Comparison of ENCODE assay signal across 10 cellular contexts in the genomic region with DNA sequence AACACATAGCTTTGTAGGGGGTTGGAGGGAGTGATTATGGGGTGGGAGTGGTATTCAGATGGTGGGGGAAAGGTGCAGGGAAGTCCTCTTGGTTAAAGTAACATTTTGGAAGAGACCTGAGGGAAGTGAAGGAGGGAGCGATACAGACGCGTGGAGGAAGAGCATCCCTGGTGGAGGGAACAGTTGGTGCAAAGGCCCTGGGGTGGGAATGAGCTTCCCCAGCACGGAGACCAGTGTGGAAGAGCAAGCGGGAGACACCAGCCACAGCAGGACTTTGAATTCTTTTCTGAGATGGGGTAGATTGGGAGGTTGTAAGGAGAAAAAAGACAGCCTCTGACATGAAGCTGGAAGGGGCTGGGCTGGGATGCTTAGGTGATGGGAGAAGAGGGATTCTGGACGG. TPM values are rescaled to one million over a fixed set of nuclear protein-coding genes. Genes with fewer than 3 reads are reported as not detected.
DNase-seq lines count a peak whose midpoint lies in the region; ATAC-seq and TF ChIP-seq lines count a peak whose summit lies in the region.
"Had no signal": no experiment of that assay in that cellular context is flagged by ENCODE, and none has a peak within 500 bp of the region (broad histone marks: within the 10 kb centered on the region; RNA-seq: fewer than 3 reads in every experiment).

No MANE protein-coding gene starts in this region.

- DNase-seq in heart right ventricle: no peak
- DNase-seq in left cardiac atrium: no peak
- DNase-seq in caudate nucleus (lab: John Stamatoyannopoulos, UW): no peak
- no peak for DNase-seq in uterus
- DNase-seq in NCI-H2107 treated with DMSO at 0.1 percent for 48 hours (lab: John Stamatoyannopoulos, UW; ENCODE audit: unreplicated experiment): no peak
- DNase-seq in NCI-H1105 (lab: John Stamatoyannopoulos, UW): no peak
- no peak for DNase-seq in stimulated activated CD4-positive, alpha-beta T cell treated with anti-CD3 and anti-CD28 coated beads, Interleukin-1b, Interleukin-23, amount 100 ng/mL, for 48 hours
- DNase-seq: NCI-H2081 treated with DMSO at 0.1 percent for 48 hours had no signal

- H3K4me1 ChIP-seq in heart right ventricle (peaks cover 68 to 100% (median 94%) of the 10 kb centered on the region in 9 donors), muscle layer of duodenum (ENCODE audit: control insufficient read depth in 1 of 2, insufficient read depth in 2 of 2, low read length in 2 of 2) (peaks cover 17 to 59% of the 10 kb centered on the region in 2 donors), uterus (peaks cover 8 to 22% of the 10 kb centered on the region in 2 donors)

- 87% methylated on average over 6 of the region's 6 CpGs for WGBS in heart right ventricle, 2 donors

- TF ChIP-seq POLR2A in uterus (IDR thresholded peaks at IDR 0.05): no peak

- H3K9me3 ChIP-seq in heart right ventricle (no peaks in the 10 kb centered on the region), muscle layer of duodenum (ENCODE audit: control insufficient read depth in 1 of 2, low read length in 2 of 2) (no peaks in the 10 kb centered on the region), uterus (no peaks in the 10 kb centered on the region)

- H3K27me3 ChIP-seq in heart right ventricle: peaks cover 0 to 4% (median 0%) of the 10 kb centered on the region in 7 donors
- no peaks in the 10 kb centered on the region for H3K27me3 ChIP-seq in muscle layer of duodenum (ENCODE audit: low read depth, low read length)
- no peaks in the 10 kb centered on the region for H3K27me3 ChIP-seq in uterus

- H3K4me3 ChIP-seq in heart right ventricle (peak overlapping the region in 5 of 10 donors; percentile 5 to 46 (median 45)), muscle layer of duodenum (ENCODE audit: low read depth in 1 of 2, low read length in 2 of 2) (no peak overlapping the region), uterus (no peak overlapping the region)

- TF ChIP-seq CTCF in heart right ventricle (IDR thresholded peaks at IDR 0.05) (no peak), uterus (IDR thresholded peaks at IDR 0.05) (no peak)

- peaks cover 0 to 4% (median 0%) of the 10 kb centered on the region in 9 donors for H3K36me3 ChIP-seq in heart right ventricle
- H3K36me3 ChIP-seq in muscle layer of duodenum (ENCODE audit: control insufficient read depth in 1 of 2, insufficient read depth in 2 of 2, low read length in 2 of 2): no peaks in the 10 kb centered on the region
- H3K36me3 ChIP-seq in uterus: no peaks in the 10 kb centered on the region

- ATAC-seq in heart right ventricle (no peak), left cardiac atrium (no peak)

- H3K27ac ChIP-seq in heart right ventricle (peak overlapping the region; percentile 79 to 95 (median 91)), caudate nucleus (ENCODE audit: low read depth, low read length) (peak overlapping the region; percentile 78), muscle layer of duodenum (ENCODE audit: low read length) (peak overlapping the region; percentile 58), uterus (peak overlapping the region; percentile 87 to 92)

- intact Hi-C loops in heart right ventricle (cut with DNase I) (loop anchor here in 5 of 10 donors (2.0 to 5.0 kb wide), 4 partner anchors 22 to 52 kb away; no protein-coding TSS in a partner anchor), left cardiac atrium (cut with DNase I) (no loop called here), uterus (cut with DNase I; ENCODE audit: low total_unique reads) (no loop called here)

RNA-seq across cellular contexts. Expression of gene DHRS3, which starts 23.5 kb away (rescaled TPM):
- total RNA-seq in heart right ventricle (10 to 100 TPM; 50.8 to 88.3 (median 63.7) TPM), left cardiac atrium (100 to 1,000 TPM in 1 of 2 donors, 10 to 100 TPM in 1; 74.3 to 106 TPM), uterus (10 to 100 TPM; 12.6 to 82.0 (median 51.5) TPM)
- 10 to 100 TPM; 39.9 to 93.5 TPM for polyA plus RNA-seq in heart right ventricle
- total RNA-seq: myocyte had no signal

RNA-seq across cellular contexts. Expression of gene AADACL4, which starts 49.4 kb away (rescaled TPM):
- total RNA-seq in heart right ventricle (not detected), left cardiac atrium (not detected), uterus (under 1 TPM in 2 of 4 donors, not detected in 2; 0.14 to 0.46 TPM)
- not detected for polyA plus RNA-seq in heart right ventricle
- total RNA-seq: myocyte had no signal
